In genomic region chr7:95874541-95875265, GRCh38 we compare ENCODE assay signal across 25 cellular contexts.
DNase-seq lines count a peak whose midpoint lies in the region; ATAC-seq and TF ChIP-seq lines count a peak whose summit lies in the region.
"Had no signal": no experiment of that assay in that cellular context is flagged by ENCODE, and none has a peak within 500 bp of the region (broad histone marks: within the 10 kb centered on the region; RNA-seq: fewer than 3 reads in every experiment).

No MANE protein-coding gene starts in this region.

- in situ Hi-C loops in brain microvascular endothelial cell (cut with HindIII; ENCODE audit: low pct_ligation_motif_present, low sequenced_read_pairs): no loop called here

- no peaks in the 10 kb centered on the region for H3K27me3 ChIP-seq in thoracic aorta (replicated peaks; ENCODE audit: insufficient read depth)
- H3K27me3 ChIP-seq in brain microvascular endothelial cell (replicated peaks): no peaks in the 10 kb centered on the region
- H3K27me3 ChIP-seq: foreskin keratinocyte, right lobe of liver, vagina had no signal

- H3K9me3 ChIP-seq in thoracic aorta: peaks cover 4% of the 10 kb centered on the region
- H3K9me3 ChIP-seq: right lobe of liver, vagina had no signal

- H3K36me3 ChIP-seq in thoracic aorta (no peaks in the 10 kb centered on the region), brain microvascular endothelial cell (replicated peaks) (no peaks in the 10 kb centered on the region)
- H3K36me3 ChIP-seq: right lobe of liver, vagina had no signal

- DNase-seq in NCI-H2227 (lab: John Stamatoyannopoulos, UW; ENCODE audit: unreplicated experiment) (peak; percentile 29), cardiac fibroblast (ENCODE audit: low read depth in 2 of 2) (peak; percentile 21 to 27), medulla oblongata (ENCODE audit: extremely low spot score) (peak; percentile 61), thoracic aorta (ENCODE audit: low spot score) (no peak), brain microvascular endothelial cell (no peak)
- no peak for DNase-seq in stimulated activated effector memory CD8-positive, alpha-beta T cell treated with anti-CD3 and anti-CD28 coated beads, Interleukin-12 subunit alpha, Interleukin-12 subunit beta, amount 100 ng/mL, for 72 hours (ENCODE audit: low spot score in 2 of 2)
- DNase-seq in activated T-cell treated with anti-CD3 and anti-CD28 coated beads, Interleukin-2, amount 50 U/mL, for 4 hours: no peak
- DNase-seq: activated CD8-positive, alpha-beta T cell treated with anti-CD3 and anti-CD28 coated beads, Interleukin-2, amount 10 ng/mL, durations not matched to agents 7 days and 5 days; activated naive CD4-positive, alpha-beta T cell treated with Interleukin-2 at 50 U/mL for 16 hours; activated T-cell treated with anti-CD3 and anti-CD28 coated beads, Interleukin-2, amount 50 U/mL, for 1 hour; amniotic stem cell; CD4-positive, CD25-positive, alpha-beta regulatory T cell; DMS153; foreskin keratinocyte; GOT3; mammary epithelial cell; naive B cell; NCI-H2171; NCI-H526 treated with DMSO at 0.1 percent for 48 hours; occipital lobe; stimulated activated CD8-positive, alpha-beta memory T cell treated with anti-CD3 and anti-CD28 coated beads, Interleukin-4, amount 100 ng/mL, for 48 hours had no signal

- H3K4me3 ChIP-seq in cardiac fibroblast (replicated peaks in 1 of 2; ENCODE audit: low read depth in 2 of 2, low read length in 2 of 2) (no peak overlapping the region), thoracic aorta (no peak overlapping the region), brain microvascular endothelial cell (ENCODE audit: low read depth, low read length) (no peak overlapping the region)
- H3K4me3 ChIP-seq: right lobe of liver, vagina had no signal

- H3K4me1 Mint-ChIP-seq in stimulated activated effector memory CD8-positive, alpha-beta T cell treated with anti-CD3 and anti-CD28 coated beads, Interleukin-12 subunit alpha, Interleukin-12 subunit beta, amount 100 ng/mL, for 72 hours: no peaks in the 10 kb centered on the region
- no peaks in the 10 kb centered on the region for H3K4me1 Mint-ChIP-seq in activated T-cell treated with anti-CD3 and anti-CD28 coated beads, Interleukin-2, amount 50 U/mL, for 4 hours (ENCODE audit: low read depth)
- H3K4me1 Mint-ChIP-seq: CD4-positive, CD25-positive, alpha-beta regulatory T cell had no signal

- no peak overlapping the region for H3K27ac Mint-ChIP-seq in stimulated activated effector memory CD8-positive, alpha-beta T cell treated with anti-CD3 and anti-CD28 coated beads, Interleukin-12 subunit alpha, Interleukin-12 subunit beta, amount 100 ng/mL, for 72 hours
- H3K27ac Mint-ChIP-seq: activated CD8-positive, alpha-beta T cell treated with anti-CD3 and anti-CD28 coated beads, Interleukin-2, amount 10 ng/mL, durations not matched to agents 7 days and 5 days; CD4-positive, CD25-positive, alpha-beta regulatory T cell; IgD-negative memory B cell; naive B cell had no signal

- TF ChIP-seq CTCF in cardiac fibroblast (IDR thresholded peaks at IDR 0.05; ENCODE audit: low read depth, low read length) (no peak), thoracic aorta (IDR thresholded peaks at IDR 0.05) (no peak), brain microvascular endothelial cell (IDR thresholded peaks at IDR 0.05; ENCODE audit: low read depth, low read length, missing control alignments) (no peak)

- peaks cover 11% of the 10 kb centered on the region for H3K27me3 Mint-ChIP-seq in activated T-cell treated with anti-CD3 and anti-CD28 coated beads, Interleukin-2, amount 50 U/mL, for 4 hours (ENCODE audit: low read depth)
- H3K27me3 Mint-ChIP-seq: CD4-positive, CD25-positive, alpha-beta regulatory T cell had no signal

- H3K9me3 Mint-ChIP-seq in stimulated activated effector memory CD8-positive, alpha-beta T cell treated with anti-CD3 and anti-CD28 coated beads, Interleukin-12 subunit alpha, Interleukin-12 subunit beta, amount 100 ng/mL, for 72 hours: peaks cover 5% of the 10 kb centered on the region
- peaks cover 8% of the 10 kb centered on the region for H3K9me3 Mint-ChIP-seq in activated T-cell treated with anti-CD3 and anti-CD28 coated beads, Interleukin-2, amount 50 U/mL, for 4 hours

- H3K4me3 Mint-ChIP-seq in stimulated activated effector memory CD8-positive, alpha-beta T cell treated with anti-CD3 and anti-CD28 coated beads, Interleukin-12 subunit alpha, Interleukin-12 subunit beta, amount 100 ng/mL, for 72 hours: no peak overlapping the region
- no peak overlapping the region for H3K4me3 Mint-ChIP-seq in activated T-cell treated with anti-CD3 and anti-CD28 coated beads, Interleukin-2, amount 50 U/mL, for 4 hours
- H3K4me3 Mint-ChIP-seq: activated CD8-positive, alpha-beta T cell treated with anti-CD3 and anti-CD28 coated beads, Interleukin-2, amount 10 ng/mL, durations not matched to agents 7 days and 5 days; CD4-positive, CD25-positive, alpha-beta regulatory T cell; IgD-negative memory B cell; naive B cell had no signal

- peak overlapping the region; percentile 62 to 69 for H3K27ac ChIP-seq in thoracic aorta
- no peak overlapping the region for H3K27ac ChIP-seq in brain microvascular endothelial cell
- H3K27ac ChIP-seq: foreskin keratinocyte, right lobe of liver, vagina had no signal

- no peak for ATAC-seq in thoracic aorta (ENCODE audit: insufficient number of reproducible peaks, low FRiP score, low read depth)
- ATAC-seq in stimulated activated effector memory CD8-positive, alpha-beta T cell treated with anti-CD3 and anti-CD28 coated beads, Interleukin-12 subunit alpha, Interleukin-12 subunit beta, amount 100 ng/mL, for 72 hours: no peak
- ATAC-seq in activated T-cell treated with anti-CD3 and anti-CD28 coated beads, Interleukin-2, amount 50 U/mL, for 4 hours: no peak
- ATAC-seq: activated CD4-positive, CD25-positive, alpha-beta regulatory T cell treated with anti-CD3 and anti-CD28 coated beads, Interleukin-2, amount 50 U/mL, for 24 hours; activated CD8-positive, alpha-beta T cell treated with anti-CD3 and anti-CD28 coated beads, Interleukin-2, amount 10 ng/mL, durations not matched to agents 7 days and 5 days; foreskin keratinocyte had no signal

- H3K4me1 ChIP-seq in thoracic aorta (ENCODE audit: control insufficient read depth in 1 of 2, low read depth in 2 of 2): peaks cover 6 to 46% of the 10 kb centered on the region in 2 donors
- H3K4me1 ChIP-seq: foreskin keratinocyte, right lobe of liver, vagina had no signal

- H3K36me3 Mint-ChIP-seq in stimulated activated effector memory CD8-positive, alpha-beta T cell treated with anti-CD3 and anti-CD28 coated beads, Interleukin-12 subunit alpha, Interleukin-12 subunit beta, amount 100 ng/mL, for 72 hours: peaks cover 6% of the 10 kb centered on the region
- H3K36me3 Mint-ChIP-seq in activated T-cell treated with anti-CD3 and anti-CD28 coated beads, Interleukin-2, amount 50 U/mL, for 4 hours (ENCODE audit: insufficient read depth): no peaks in the 10 kb centered on the region
- H3K36me3 Mint-ChIP-seq: CD4-positive, CD25-positive, alpha-beta regulatory T cell; IgD-negative memory B cell; naive B cell had no signal

Comparison
In these comparisons a context has a peak if more than half of its experiments do, and no peak if none do; other contexts are left out.
1. DNase-seq: peak in NCI-H2227 (single experiment), cardiac fibroblast (2 of 2) and medulla oblongata (single experiment); none in thoracic aorta (single experiment), stimulated activated effector memory CD8-positive, alpha-beta T cell treated with anti-CD3 and anti-CD28 coated beads, Interleukin-12 subunit alpha, Interleukin-12 subunit beta, amount 100 ng/mL, for 72 hours (0 of 2), brain microvascular endothelial cell (single experiment) and activated T-cell treated with anti-CD3 and anti-CD28 coated beads, Interleukin-2, amount 50 U/mL, for 4 hours (single experiment).